In genomic region chr4:20421586-20421985, GRCh38 we compare ENCODE assay signal across 19 cellular contexts.
"Had no signal": no experiment of that assay in that cellular context is flagged by ENCODE, and none has a peak within 500 bp of the region (broad histone marks: within the 10 kb centered on the region; RNA-seq: fewer than 3 reads in every experiment).

No MANE protein-coding gene starts in this region.

- ATAC-seq: gastrocnemius medialis; heart right ventricle; naive thymus-derived CD4-positive, alpha-beta T cell; psoas muscle; stimulated activated memory B cell treated with anti-CD40 and anti-IgM and Interleukin-4, amounts not matched to agents 10 μg/mL and 1 μg/mL and 100 μg/mL, for 72 hours had no signal

- H3K27ac ChIP-seq: colonic mucosa, esophagus squamous epithelium, gastrocnemius medialis, heart right ventricle, neutrophil, psoas muscle, right lobe of liver, spleen, transverse colon had no signal

- H3K36me3 Mint-ChIP-seq: naive thymus-derived CD4-positive, alpha-beta T cell; stimulated activated memory B cell treated with anti-CD40 and anti-IgM and Interleukin-4, amounts not matched to agents 10 μg/mL and 1 μg/mL and 100 μg/mL, for 72 hours had no signal

- H3K27me3 Mint-ChIP-seq: stimulated activated memory B cell treated with anti-CD40 and anti-IgM and Interleukin-4, amounts not matched to agents 10 μg/mL and 1 μg/mL and 100 μg/mL, for 72 hours had no signal

- H3K4me1 Mint-ChIP-seq: stimulated activated memory B cell treated with anti-CD40 and anti-IgM and Interleukin-4, amounts not matched to agents 10 μg/mL and 1 μg/mL and 100 μg/mL, for 72 hours had no signal

- DNase-seq: colonic mucosa; dermis blood vessel endothelial cell; esophagus squamous epithelium; gastrocnemius medialis; heart right ventricle; islet precursor cell; mammary epithelial cell; naive thymus-derived CD4-positive, alpha-beta T cell; psoas muscle; retina; right lobe of liver; spleen; stimulated activated CD4-positive, alpha-beta T cell treated with anti-CD3 and anti-CD28 coated beads, Interleukin-15, amount 100 ng/mL, for 24 hours; stimulated activated CD4-positive, alpha-beta T cell treated with anti-CD3 and anti-CD28 coated beads, Interleukin-1b, Interleukin-23, amount 100 ng/mL, for 48 hours; stimulated activated CD4-positive, alpha-beta T cell treated with anti-CD3 and anti-CD28 coated beads, Interleukin-4, amount 100 ng/mL, for 24 hours; transverse colon had no signal

- H3K36me3 ChIP-seq: colonic mucosa, esophagus squamous epithelium, gastrocnemius medialis, heart right ventricle, neutrophil, right lobe of liver, spleen, transverse colon had no signal

- H3K4me3 ChIP-seq: colonic mucosa, esophagus squamous epithelium, gastrocnemius medialis, heart right ventricle, psoas muscle, right lobe of liver, spleen, transverse colon had no signal

- H3K4me3 Mint-ChIP-seq: naive thymus-derived CD4-positive, alpha-beta T cell; stimulated activated memory B cell treated with anti-CD40 and anti-IgM and Interleukin-4, amounts not matched to agents 10 μg/mL and 1 μg/mL and 100 μg/mL, for 72 hours; stimulated activated naive CD8-positive, alpha-beta T cell treated with anti-CD3 and anti-CD28 coated beads, Interleukin-15, Interleukin-2, amounts not matched to agents 100 ng/mL and 50 ng/mL, for 24 hours had no signal

- H3K27ac Mint-ChIP-seq: naive thymus-derived CD4-positive, alpha-beta T cell; stimulated activated memory B cell treated with anti-CD40 and anti-IgM and Interleukin-4, amounts not matched to agents 10 μg/mL and 1 μg/mL and 100 μg/mL, for 72 hours; stimulated activated naive CD8-positive, alpha-beta T cell treated with anti-CD3 and anti-CD28 coated beads, Interleukin-15, Interleukin-2, amounts not matched to agents 100 ng/mL and 50 ng/mL, for 24 hours had no signal

- H3K9me3 ChIP-seq: colonic mucosa, esophagus squamous epithelium, gastrocnemius medialis, heart right ventricle, neutrophil, psoas muscle, right lobe of liver, spleen, transverse colon had no signal

- H3K4me1 ChIP-seq: colonic mucosa, gastrocnemius medialis, psoas muscle, right lobe of liver, transverse colon had no signal

- H3K9me3 Mint-ChIP-seq: naive thymus-derived CD4-positive, alpha-beta T cell; stimulated activated memory B cell treated with anti-CD40 and anti-IgM and Interleukin-4, amounts not matched to agents 10 μg/mL and 1 μg/mL and 100 μg/mL, for 72 hours; stimulated activated naive CD8-positive, alpha-beta T cell treated with anti-CD3 and anti-CD28 coated beads, Interleukin-15, Interleukin-2, amounts not matched to agents 100 ng/mL and 50 ng/mL, for 24 hours had no signal

- H3K27me3 ChIP-seq: colonic mucosa, esophagus squamous epithelium, gastrocnemius medialis, heart right ventricle, neutrophil, right lobe of liver, spleen, transverse colon had no signal
